7 cellular contexts compared by ENCODE assay signal in genomic region chr17:64929419-64930209, GRCh38. TPM values are rescaled to one million over a fixed set of nuclear protein-coding genes. Genes with fewer than 3 reads are reported as not detected.
A peak's percentile ranks its signal among the peaks of the same experiment; 100 is the strongest.
DNase-seq lines count a peak whose midpoint lies in the region; ATAC-seq, FAIRE-seq and TF ChIP-seq lines count a peak whose summit lies in the region.
"Not testable (repeated sequence)": the region's sequence is repeated elsewhere in the genome, so short reads cannot be mapped to it uniquely, and the experiment has no call there.

No MANE protein-coding gene starts in this region.

- not testable (repeated sequence) for H3K23ac ChIP-seq in mesenchymal stem cell (ENCODE audit: low read length in 2 of 2)

- H3K27me3 ChIP-seq in PC-3 (ENCODE audit: low read length); bronchial epithelial cell (ENCODE audit: control insufficient read depth, insufficient read depth, low read length); mesenchymal stem cell (ENCODE audit: control insufficient read depth in 1 of 2, insufficient read depth in 1 of 2, low read length in 2 of 2): not testable (repeated sequence)

- not testable (repeated sequence) for H3K9me3 ChIP-seq in PC-3 (ENCODE audit: low read length); mesenchymal stem cell (ENCODE audit: control insufficient read depth, low read length)

- not testable (repeated sequence) for H2BK5ac ChIP-seq in mesenchymal stem cell (ENCODE audit: low read depth, low read length, poor library complexity, severe bottlenecking)

- H3K36me3 ChIP-seq in PC-3 (ENCODE audit: low read depth, low read length); bronchial epithelial cell (ENCODE audit: control insufficient read depth, insufficient read depth, low read length); mesenchymal stem cell (ENCODE audit: control insufficient read depth in 1 of 2, insufficient read depth in 2 of 2, low read depth in 1 of 2, low read length in 2 of 2): not testable (repeated sequence)

- peak overlapping the region; percentile 51 for H3K4me2 ChIP-seq in PC-3 (ENCODE audit: low read length)
- not testable (repeated sequence) for H3K4me2 ChIP-seq in mesenchymal stem cell (ENCODE audit: low read length, poor library complexity, severe bottlenecking)

- H3K9me3 Mint-ChIP-seq in activated T-cell treated with anti-CD3 and anti-CD28 coated beads, Interleukin-2, amount 50 U/mL, for 72 hours, result not testable (repeated sequence)

- no CpG with 5 or more reads among the region's 6 CpGs for WGBS in mesenchymal stem cell

- not testable (repeated sequence) for FAIRE-seq in bronchial epithelial cell (lab: Jason Lieb, UNC)

- H3K4ac ChIP-seq in mesenchymal stem cell (ENCODE audit: low read depth in 1 of 2, low read length in 2 of 2), result not testable (repeated sequence)

- H3K27me3 Mint-ChIP-seq in activated T-cell treated with anti-CD3 and anti-CD28 coated beads, Interleukin-2, amount 50 U/mL, for 72 hours (ENCODE audit: low read depth), result not testable (repeated sequence)

- H3K79me2 ChIP-seq in PC-3 (ENCODE audit: low read length), result not testable (repeated sequence)

- not testable (repeated sequence) for H3K36me3 Mint-ChIP-seq in activated T-cell treated with anti-CD3 and anti-CD28 coated beads, Interleukin-2, amount 50 U/mL, for 72 hours (ENCODE audit: insufficient read depth in 2 of 2)

- H4K8ac ChIP-seq in mesenchymal stem cell (ENCODE audit: low read length), result not testable (repeated sequence)

- H2BK120ac ChIP-seq in mesenchymal stem cell (ENCODE audit: low read depth, low read length), result not testable (repeated sequence)

- H3K27ac ChIP-seq in PC-3 (ENCODE audit: low read length), result peak overlapping the region; percentile 79
- not testable (repeated sequence) for H3K27ac ChIP-seq in mesenchymal stem cell (ENCODE audit: low read length, poor library complexity, severe bottlenecking)

- not testable (repeated sequence) for H3F3A ChIP-seq in PC-3 (ENCODE audit: low read length, unreplicated experiment)

- CTCF ChIA-PET in PC-3 (lab: Charles Lee), result interaction anchor here (0.6 kb wide), 2 partner anchors 9 to 170 kb away, joined by 3 to 6 read pairs; no protein-coding TSS in a partner anchor

- peak; percentile 99 for DNase-seq in ELR (ENCODE audit: low read depth)
- DNase-seq in PC-3, result peak; percentile 97
- peak; percentile 32 to 81 for DNase-seq in activated T-cell treated with anti-CD3 and anti-CD28 coated beads, Interleukin-2, amount 50 U/mL, for 72 hours
- peak; percentile 90 for DNase-seq in bronchial epithelial cell (ENCODE audit: low read depth)
- peak; percentile 41 for DNase-seq in mesenchymal stem cell
- DNase-seq in stimulated activated CD4-positive, alpha-beta T cell treated with anti-CD3 and anti-CD28 coated beads, Interleukin-4, amount 100 ng/mL, for 1 hour, result peak; percentile 35

- H3K4me1 ChIP-seq in PC-3 (ENCODE audit: insufficient read depth, low read length), result peaks cover 24% of the 10 kb centered on the region
- not testable (repeated sequence) for H3K4me1 ChIP-seq in mesenchymal stem cell (ENCODE audit: control insufficient read depth, insufficient read depth, low read depth, low read length)

- not testable (repeated sequence) for H4K91ac ChIP-seq in mesenchymal stem cell (ENCODE audit: low read length)

- not testable (repeated sequence) for H3K9me2 ChIP-seq in PC-3 (replicated peaks; ENCODE audit: low read length)

- H3K79me1 ChIP-seq in mesenchymal stem cell (replicated peaks; ENCODE audit: low read length, poor library complexity, severe bottlenecking), result not testable (repeated sequence)

- H3K18ac ChIP-seq in mesenchymal stem cell (ENCODE audit: low read depth in 1 of 2, low read length in 2 of 2), result not testable (repeated sequence)

- not testable (repeated sequence) for H3K14ac ChIP-seq in mesenchymal stem cell (ENCODE audit: low read length in 2 of 2)

- H4K20me1 ChIP-seq in PC-3 (ENCODE audit: low read length), result not testable (repeated sequence)

- H2BK15ac ChIP-seq in mesenchymal stem cell (ENCODE audit: low read depth, poor library complexity, severe bottlenecking), result not testable (repeated sequence)

- H3K4me3 ChIP-seq in PC-3 (ENCODE audit: low read length); bronchial epithelial cell (ENCODE audit: low read depth, low read length); mesenchymal stem cell (ENCODE audit: insufficient read depth in 1 of 2, low read depth in 1 of 2, low read length in 2 of 2): not testable (repeated sequence)

- H3K27ac Mint-ChIP-seq in activated T-cell treated with anti-CD3 and anti-CD28 coated beads, Interleukin-2, amount 50 U/mL, for 72 hours, result not testable (repeated sequence)

- not testable (repeated sequence) for H2AK5ac ChIP-seq in mesenchymal stem cell (ENCODE audit: low read length, severe bottlenecking)

- H2AFZ ChIP-seq in PC-3 (ENCODE audit: low read length); mesenchymal stem cell (ENCODE audit: low read depth, low read length): not testable (repeated sequence)

- intact Hi-C loops in PC-3 (cut with micrococcal nuclease), result not testable (repeated sequence)

- H2BK12ac ChIP-seq in mesenchymal stem cell (ENCODE audit: low read length in 2 of 2), result not testable (repeated sequence)

- peaks cover 42% of the 10 kb centered on the region for H3K4me1 Mint-ChIP-seq in activated T-cell treated with anti-CD3 and anti-CD28 coated beads, Interleukin-2, amount 50 U/mL, for 72 hours (ENCODE audit: low read depth)

- ATAC-seq in PC-3, result peak; percentile 98
- ATAC-seq in activated CD4-positive, CD25-positive, alpha-beta regulatory T cell treated with anti-CD3 and anti-CD28 coated beads, Interleukin-2, amount 50 U/mL, for 24 hours, result peak; percentile 98
- peak; percentile 93 to 99 for ATAC-seq in activated T-cell treated with anti-CD3 and anti-CD28 coated beads, Interleukin-2, amount 50 U/mL, for 72 hours (replicated peaks in 1 of 2)

- POLR2A ChIA-PET in PC-3 (lab: Charles Lee; ENCODE audit: unreplicated experiment), result not testable (repeated sequence)

- not testable (repeated sequence) for H3K4me3 Mint-ChIP-seq in activated T-cell treated with anti-CD3 and anti-CD28 coated beads, Interleukin-2, amount 50 U/mL, for 72 hours

- not testable (repeated sequence) for BruUV-seq in PC-3 (replicated peaks; lab: Mats Ljungman, UMichigan)

- H3K9ac ChIP-seq in PC-3 (ENCODE audit: low read length), result peak overlapping the region; percentile 43; the same call in 1 of the 2 replicates
- H3K9ac ChIP-seq in mesenchymal stem cell (ENCODE audit: low read length), result not testable (repeated sequence)

- not testable (repeated sequence) for TF ChIP-seq CTCF in PC-3 (conservative IDR thresholded peaks at IDR 0.05; ENCODE audit: low read depth, low read length); bronchial epithelial cell (IDR thresholded peaks at IDR 0.05; ENCODE audit: insufficient read depth, low read length, severe bottlenecking)

RNA-seq across cellular contexts. Expression of gene LRRC37A3, which starts 10.3 kb away (rescaled TPM):
- total RNA-seq in PC-3 (2014; rRNA removed) (6.4 and 7.1 TPM in 2 replicates), bronchial epithelial cell (1.1 and 5.0 TPM in 2 replicates)
- total RNA-seq in activated T-cell treated with anti-CD3 and anti-CD28 coated beads, Interleukin-2, amount 50 U/mL, for 72 hours, result 10 to 100 TPM in 1 of 2 donors, 1 to 10 TPM in 1; 5.5 to 22.0 TPM
- 2.7 TPM for polyA plus RNA-seq in mesenchymal stem cell (2013, experiment 1 of 2)
- polyA plus RNA-seq in mesenchymal stem cell (2013, experiment 2 of 2), result 1.8 TPM

Comparison
In these comparisons a context has a peak if more than half of its experiments do, and no peak if none do; other contexts are left out.
1. DNase-seq: peak in every context shown above with its lines; median percentile 99 in ELR; 97 in PC-3; 90 in bronchial epithelial cell; 56 in activated T-cell treated with anti-CD3 and anti-CD28 coated beads, Interleukin-2, amount 50 U/mL, for 72 hours; 41 in mesenchymal stem cell; 35 in stimulated activated CD4-positive, alpha-beta T cell treated with anti-CD3 and anti-CD28 coated beads, Interleukin-4, amount 100 ng/mL, for 1 hour.